Comparison of ENCODE assay signal across 18 cellular contexts in genomic region chr20:15310361-15310760, GRCh38.
DNase-seq lines count a peak whose midpoint lies in the region; ATAC-seq, FAIRE-seq and TF ChIP-seq lines count a peak whose summit lies in the region.
"Had no signal": no experiment of that assay in that cellular context is flagged by ENCODE, and none has a peak within 500 bp of the region (broad histone marks: within the 10 kb centered on the region; RNA-seq: fewer than 3 reads in every experiment).

No MANE protein-coding gene starts in this region.

- no peak for TF ChIP-seq CTCF in A549 (IDR thresholded peaks at IDR 0.05)
- TF ChIP-seq CTCF in RWPE1 (conservative IDR thresholded peaks at IDR 0.05; ENCODE audit: low read depth): no peak
- TF ChIP-seq CTCF in endothelial cell of umbilical vein (IDR thresholded peaks at IDR 0.05; ENCODE audit: extremely low read depth in 1 of 2, insufficient read depth in 1 of 2, low read depth in 1 of 2, low read length in 2 of 2): no peak

- dilution Hi-C loops in endothelial cell of umbilical vein (cut with MboI; ENCODE audit: extremely low pct_ligation_motif_present, low sequenced_read_pairs): no loop called here

- H3K27ac Mint-ChIP-seq in activated naive CD4-positive, alpha-beta T cell treated with anti-CD3 and anti-CD28 coated beads, Interleukin-2, amount 50 U/mL, for 72 hours: no peak overlapping the region
- H3K27ac Mint-ChIP-seq: activated T-helper 2 cell treated with anti-CD3 and anti-CD28 coated beads, Interferon-gamma antibody, Interleukin-2, Interleukin-4, amounts not matched to agents 10 μg/mL and 5 μg/mL and 100 μg/mL, durations not matched to agents 14 hours and 24 hours and 36 hours; CD8-positive, alpha-beta memory T cell; immature natural killer cell; nephron; stimulated activated naive CD8-positive, alpha-beta T cell treated with anti-CD3 and anti-CD28 coated beads, Interleukin-15, amount 100 ng/mL, for 72 hours; T-helper 17 cell had no signal

- H3K9me3 Mint-ChIP-seq in activated naive CD4-positive, alpha-beta T cell treated with anti-CD3 and anti-CD28 coated beads, Interleukin-2, amount 50 U/mL, for 72 hours: peaks cover 14 to 19% of the 10 kb centered on the region in 2 donors

- intact Hi-C loops in endothelial cell of umbilical vein (cut with micrococcal nuclease): no loop called here

- H2AFZ ChIP-seq in endothelial cell of umbilical vein (ENCODE audit: low read depth, low read length): no peak overlapping the region

- H3K27ac ChIP-seq in A549 (no peak overlapping the region), RWPE1 (no peak overlapping the region), endothelial cell of umbilical vein (ENCODE audit: insufficient read depth, low read depth, low read length) (no peak overlapping the region)
- H3K27ac ChIP-seq: colonic mucosa, Peyer's patch had no signal

- peaks cover 0 to 5% of the 10 kb centered on the region in 2 donors for H3K36me3 Mint-ChIP-seq in activated naive CD4-positive, alpha-beta T cell treated with anti-CD3 and anti-CD28 coated beads, Interleukin-2, amount 50 U/mL, for 72 hours
- H3K36me3 Mint-ChIP-seq: CD8-positive, alpha-beta memory T cell; immature natural killer cell had no signal

- no peak for TF ChIP-seq RAD21 in A549 (conservative IDR thresholded peaks at IDR 0.05 in 1 of 2, IDR thresholded peaks at IDR 0.05 in 1 of 2)

- peaks cover 7% of the 10 kb centered on the region; the same call in 1 of the 3 replicates for H3K9me3 ChIP-seq in A549
- no peaks in the 10 kb centered on the region for H3K9me3 ChIP-seq in endothelial cell of umbilical vein (replicated peaks; ENCODE audit: control insufficient read depth, insufficient read depth, low read length)
- H3K9me3 ChIP-seq: colonic mucosa, Peyer's patch had no signal

- H3K79me2 ChIP-seq in endothelial cell of umbilical vein (ENCODE audit: control insufficient read depth, insufficient read depth, low read length): no peaks in the 10 kb centered on the region

- CTCF ChIA-PET in A549 (lab: Yijun Ruan, JAX) (no interaction called here), RWPE1 (lab: Yijun Ruan, JAX) (no interaction called here), endothelial cell of umbilical vein (lab: Charles Lee) (no interaction called here)

- no peak overlapping the region for H3K4me3 ChIP-seq in A549
- H3K4me3 ChIP-seq in endothelial cell of umbilical vein (replicated peaks in 1 of 3; ENCODE audit: insufficient read depth in 1 of 3, low read depth in 1 of 3, low read length in 3 of 3): no peak overlapping the region
- H3K4me3 ChIP-seq: colonic mucosa, Peyer's patch had no signal

- no peaks in the 10 kb centered on the region for H3K27me3 ChIP-seq in endothelial cell of umbilical vein (ENCODE audit: control insufficient read depth in 2 of 2, insufficient read depth in 2 of 2, low read length in 2 of 2)
- H3K27me3 ChIP-seq: colonic mucosa, Peyer's patch had no signal

- TF ChIP-seq EP300 in A549 (IDR thresholded peaks at IDR 0.05): no peak

- ATAC-seq in A549: no peak
- ATAC-seq in HG03565 (IDR thresholded peaks at IDR 0.05; ENCODE audit: unreplicated experiment): no peak
- no peak for ATAC-seq in activated naive CD4-positive, alpha-beta T cell treated with anti-CD3 and anti-CD28 coated beads, Interleukin-2, amount 50 U/mL, for 72 hours
- ATAC-seq: stimulated activated naive CD8-positive, alpha-beta T cell treated with anti-CD3 and anti-CD28 coated beads, Interleukin-15, amount 100 ng/mL, for 72 hours; T-helper 17 cell had no signal

- H3K4me2 ChIP-seq in A549 (no peak overlapping the region), endothelial cell of umbilical vein (ENCODE audit: insufficient read depth, low read length) (no peak overlapping the region)

- FAIRE-seq in A549 (lab: Jason Lieb, UNC) (peak; percentile 13), endothelial cell of umbilical vein (lab: Jason Lieb, UNC) (no peak)

- POLR2A ChIA-PET in A549 (lab: Yijun Ruan, JAX): interaction anchor here (0.6 kb wide), 1 partner anchor 349 kb away, joined by 6 read pairs; no protein-coding TSS in a partner anchor
- POLR2A ChIA-PET in RWPE1 (lab: Yijun Ruan, JAX; ENCODE audit: low non-redundant PET): no interaction called here
- POLR2A ChIA-PET in endothelial cell of umbilical vein (lab: Charles Lee): no interaction called here

- H3K4me1 ChIP-seq in A549 (no peaks in the 10 kb centered on the region), endothelial cell of umbilical vein (ENCODE audit: control insufficient read depth, extremely low read depth, insufficient read depth, low read length) (peaks cover 9% of the 10 kb centered on the region)
- H3K4me1 ChIP-seq: colonic mucosa, Peyer's patch had no signal

- no peaks in the 10 kb centered on the region for H3K9me1 ChIP-seq in endothelial cell of umbilical vein (replicated peaks; ENCODE audit: control insufficient read depth, extremely low read depth, insufficient read depth, low read length)

- DNase-seq in A549 (ENCODE audit: low read depth in 1 of 2, low spot score in 1 of 2): no peak
- peak; percentile 26 for DNase-seq in M059J (ENCODE audit: low read depth)
- DNase-seq in RWPE1 (ENCODE audit: low spot score): peak; percentile 8
- peak; percentile 49 for DNase-seq in endothelial cell of umbilical vein (ENCODE audit: low read depth, low spot score)
- no peak for DNase-seq in anterior cingulate cortex (lab: John Stamatoyannopoulos, UW)
- DNase-seq in activated naive CD4-positive, alpha-beta T cell treated with anti-CD3 and anti-CD28 coated beads, Interleukin-2, amount 50 U/mL, for 72 hours (ENCODE audit: low spot score in 2 of 2): no peak
- no peak for DNase-seq in COLO829 (ENCODE audit: low spot score)
- DNase-seq: CD8-positive, alpha-beta memory T cell; colonic mucosa; immature natural killer cell; NCI-H1694 treated with DMSO at 0.1 percent for 48 hours; Peyer's patch; stimulated activated CD4-positive, alpha-beta T cell treated with anti-CD3 and anti-CD28 coated beads, Interleukin-15, amount 100 ng/mL, for 24 hours; stimulated activated naive CD8-positive, alpha-beta T cell treated with anti-CD3 and anti-CD28 coated beads, Interleukin-15, amount 100 ng/mL, for 72 hours; T-helper 17 cell had no signal

- no peak overlapping the region for H3K9ac ChIP-seq in endothelial cell of umbilical vein (replicated peaks; ENCODE audit: extremely low read depth, insufficient read depth, low read length)

- H3K36me3 ChIP-seq in endothelial cell of umbilical vein (ENCODE audit: control insufficient read depth in 2 of 2, extremely low read depth in 1 of 2, insufficient read depth in 2 of 2, low read length in 2 of 2): no peaks in the 10 kb centered on the region
- H3K36me3 ChIP-seq: colonic mucosa, Peyer's patch had no signal

- BruUV-seq in endothelial cell of umbilical vein (replicated peaks; lab: Mats Ljungman, UMichigan): no TSS peak

- TF ChIP-seq POLR2A in A549 (IDR thresholded peaks at IDR 0.05; ENCODE audit: low read length) (no peak), endothelial cell of umbilical vein (IDR thresholded peaks at IDR 0.05; ENCODE audit: low read depth, low read length) (no peak)

- H4K20me1 ChIP-seq in endothelial cell of umbilical vein (replicated peaks; ENCODE audit: control insufficient read depth, extremely low read depth, insufficient read depth, low read length): no peaks in the 10 kb centered on the region

TF ChIP-seq in A549, 52 proteins besides CTCF, POLR2A, EP300 and RAD21 (continues in another document):
- TF ChIP-seq, protein P1, sequence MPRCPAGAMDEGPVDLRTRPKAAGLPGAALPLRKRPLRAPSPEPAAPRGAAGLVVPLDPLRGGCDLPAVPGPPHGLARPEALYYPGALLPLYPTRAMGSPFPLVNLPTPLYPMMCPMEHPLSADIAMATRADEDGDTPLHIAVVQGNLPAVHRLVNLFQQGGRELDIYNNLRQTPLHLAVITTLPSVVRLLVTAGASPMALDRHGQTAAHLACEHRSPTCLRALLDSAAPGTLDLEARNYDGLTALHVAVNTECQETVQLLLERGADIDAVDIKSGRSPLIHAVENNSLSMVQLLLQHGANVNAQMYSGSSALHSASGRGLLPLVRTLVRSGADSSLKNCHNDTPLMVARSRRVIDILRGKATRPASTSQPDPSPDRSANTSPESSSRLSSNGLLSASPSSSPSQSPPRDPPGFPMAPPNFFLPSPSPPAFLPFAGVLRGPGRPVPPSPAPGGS (IDR thresholded peaks at IDR 0.05): no peak
- TF ChIP-seq KDM1A (IDR thresholded peaks at IDR 0.05; ENCODE audit: low read depth) (no peak), SMC3 (IDR thresholded peaks at IDR 0.05) (no peak), MAFK (IDR thresholded peaks at IDR 0.05; ENCODE audit: partially characterized antibody) (no peak), ZSCAN20 (CRISPR knock-in tag; IDR thresholded peaks at IDR 0.05) (no peak), SREBF2 (IDR thresholded peaks at IDR 0.05) (no peak), ZNF302 (CRISPR knock-in tag; IDR thresholded peaks at IDR 0.05) (no peak), FOSB (CRISPR knock-in tag; IDR thresholded peaks at IDR 0.05) (no peak)

TF ChIP-seq in endothelial cell of umbilical vein, 7 proteins besides CTCF, POLR2A, EP300 and RAD21:
- TF ChIP-seq GATA2 (IDR thresholded peaks at IDR 0.05; ENCODE audit: insufficient read depth, insufficient read length, low read depth, low read length): peak; percentile 37
- TF ChIP-seq POLR2AphosphoS5 (IDR thresholded peaks at IDR 0.05; ENCODE audit: insufficient read depth, low read depth, low read length): no peak
- TF ChIP-seq FOS (IDR thresholded peaks at IDR 0.05; ENCODE audit: borderline replicate concordance, insufficient read depth, low read length): peak; percentile 12

Comparison
In these comparisons a context has a peak if more than half of its experiments do, and no peak if none do; other contexts are left out.
1. DNase-seq: peak in M059J (single experiment), RWPE1 (single experiment) and endothelial cell of umbilical vein (single experiment); none in A549 (0 of 2), anterior cingulate cortex (0 of 58), activated naive CD4-positive, alpha-beta T cell treated with anti-CD3 and anti-CD28 coated beads, Interleukin-2, amount 50 U/mL, for 72 hours (0 of 2) and COLO829 (single experiment).